8 cellular contexts compared by ENCODE assay signal in genomic region chr1:219567341-219567947, GRCh38. TPM values are rescaled to one million over a fixed set of nuclear protein-coding genes. Genes with fewer than 3 reads are reported as not detected.
DNase-seq lines count a peak whose midpoint lies in the region; ATAC-seq and TF ChIP-seq lines count a peak whose summit lies in the region.

No MANE protein-coding gene starts in this region.

- dilution Hi-C loops in IMR-90 (cut with HindIII; ENCODE audit: low sequenced_read_pairs, unreplicated experiment): no loop called here

- H4K8ac ChIP-seq in IMR-90 (ENCODE audit: low read depth in 2 of 2, low read length in 2 of 2): no peak overlapping the region

- H3K9me3 ChIP-seq in IMR-90 (ENCODE audit: control insufficient read depth, insufficient read depth, low read length): no peaks in the 10 kb centered on the region
- no peaks in the 10 kb centered on the region for H3K9me3 ChIP-seq in naive thymus-derived CD4-positive, alpha-beta T cell (ENCODE audit: control insufficient read depth in 2 of 3, low read length in 3 of 3)

- H2AK9ac ChIP-seq in IMR-90 (replicated peaks; ENCODE audit: low read depth, low read length, poor library complexity): no peak overlapping the region

- no peak overlapping the region for H2AK5ac ChIP-seq in IMR-90 (ENCODE audit: low read depth, low read length)

- TF ChIP-seq CTCF in AG04449 (IDR thresholded peaks at IDR 0.05; ENCODE audit: insufficient read depth, low read length, missing control alignments) (peak; percentile 62), IMR-90 (conservative IDR thresholded peaks at IDR 0.05; ENCODE audit: low read depth, low read length) (peak; percentile 70)

- no peak overlapping the region for H3K23ac ChIP-seq in IMR-90 (ENCODE audit: low read depth, low read length)

- no peak overlapping the region for H3K14ac ChIP-seq in IMR-90 (replicated peaks; ENCODE audit: low read depth, low read length)

- no TSS peak for BruUV-seq in IMR-90 (replicated peaks; lab: Mats Ljungman, UMichigan)

- no peak overlapping the region for H3K4ac ChIP-seq in IMR-90 (ENCODE audit: low read depth, low read length)

- no peaks in the 10 kb centered on the region for H3K36me3 ChIP-seq in IMR-90 (ENCODE audit: control insufficient read depth, insufficient read depth, low read length)
- H3K36me3 ChIP-seq in naive thymus-derived CD4-positive, alpha-beta T cell (ENCODE audit: control insufficient read depth in 2 of 3, insufficient read depth in 3 of 3, low read length in 3 of 3): no peaks in the 10 kb centered on the region

- H3K4me3 ChIP-seq in AG04449 (ENCODE audit: low read depth, low read length): no peak overlapping the region
- no peak overlapping the region for H3K4me3 ChIP-seq in IMR-90 (ENCODE audit: insufficient read depth, low read depth, low read length)
- no peak overlapping the region for H3K4me3 ChIP-seq in naive thymus-derived CD4-positive, alpha-beta T cell (ENCODE audit: low read length)

- no peak overlapping the region for H4K5ac ChIP-seq in IMR-90 (ENCODE audit: low read depth, low read length)

- no peak overlapping the region for H4K91ac ChIP-seq in IMR-90 (ENCODE audit: insufficient read depth, low read depth, low read length)

- H3K79me1 ChIP-seq in IMR-90 (ENCODE audit: low read depth in 1 of 2, low read length in 2 of 2): no peaks in the 10 kb centered on the region

- no peak for TF ChIP-seq POLR2A in IMR-90 (IDR thresholded peaks at IDR 0.05; ENCODE audit: low read depth, low read length)

- H2BK20ac ChIP-seq in IMR-90 (ENCODE audit: low read depth, low read length): no peak overlapping the region

- no peaks in the 10 kb centered on the region for H3K4me1 Mint-ChIP-seq in naive thymus-derived CD4-positive, alpha-beta T cell

- peak; percentile 79 for TF ChIP-seq RAD21 in IMR-90 (IDR thresholded peaks at IDR 0.05; ENCODE audit: low read length)

- CTCF ChIA-PET in AG04449 (lab: Yijun Ruan, JAX) (interaction anchor here (0.6 to 3.9 kb wide), 28 partner anchors 7 to 1272 kb away, joined by 3 to 28 read pairs (median 4); no protein-coding TSS in a partner anchor), IMR-90 (lab: Yijun Ruan, JAX) (interaction anchor here (0.6 kb wide), 2 partner anchors 82 to 1210 kb away, joined by 3 to 4 read pairs; no protein-coding TSS in a partner anchor)
- CTCF ChIA-PET in naive thymus-derived CD4-positive, alpha-beta T cell (lab: Charles Lee): no interaction called here

- H3K4me1 ChIP-seq in IMR-90 (ENCODE audit: control insufficient read depth, insufficient read depth, low read length): no peaks in the 10 kb centered on the region
- H3K4me1 ChIP-seq in naive thymus-derived CD4-positive, alpha-beta T cell (ENCODE audit: control insufficient read depth in 2 of 2, insufficient read depth in 2 of 2, low read length in 2 of 2): no peaks in the 10 kb centered on the region

- H3K18ac ChIP-seq in IMR-90 (ENCODE audit: low read depth, low read length): no peak overlapping the region

- H3K27ac ChIP-seq in IMR-90 (ENCODE audit: insufficient read depth, low read length): no peak overlapping the region
- H3K27ac ChIP-seq in naive thymus-derived CD4-positive, alpha-beta T cell (ENCODE audit: low read depth, low read length): no peak overlapping the region

- no peak for DNase-seq in AG04449 (ENCODE audit: low read depth, low spot score)
- DNase-seq in IMR-90: peak; percentile 71
- peak; percentile 69 for DNase-seq in SK-N-DZ (ENCODE audit: low spot score)
- DNase-seq in glomerular visceral epithelial cell (ENCODE audit: extremely low spot score): peak; percentile 35
- no peak for DNase-seq in GM19240 (ENCODE audit: insufficient read length, low spot score)
- DNase-seq in naive thymus-derived CD4-positive, alpha-beta T cell: no peak

- no peak overlapping the region for H3K4me3 Mint-ChIP-seq in naive thymus-derived CD4-positive, alpha-beta T cell

- H3K9ac ChIP-seq in IMR-90 (ENCODE audit: low read depth, low read length): no peak overlapping the region

- no CpG with 5 or more reads among the region's 4 CpGs for WGBS in IMR-90 (ENCODE audit: extremely low coverage in 2 of 2, insufficient read length in 1 of 2), 2 experiments

- peaks cover 0 to 6% (median 0%) of the 10 kb centered on the region in 5 donors for H3K27me3 Mint-ChIP-seq in naive thymus-derived CD4-positive, alpha-beta T cell

- peaks cover 0 to 4% (median 0%) of the 10 kb centered on the region in 11 donors for H3K9me3 Mint-ChIP-seq in naive thymus-derived CD4-positive, alpha-beta T cell

- no peak overlapping the region for H2BK5ac ChIP-seq in IMR-90 (ENCODE audit: low read depth, low read length, poor library complexity, severe bottlenecking)

- no peaks in the 10 kb centered on the region for H3K9me1 ChIP-seq in IMR-90 (ENCODE audit: insufficient read depth, low read length)

- H3K56ac ChIP-seq in IMR-90 (ENCODE audit: extremely low read depth, insufficient read depth, low read length): no peak overlapping the region

- no peak overlapping the region for H2BK15ac ChIP-seq in IMR-90 (ENCODE audit: low read depth, low read length)

- in situ Hi-C loops in IMR-90 (cut with MboI; ENCODE audit: low sequenced_read_pairs): loop anchor here (10.0 to 25.0 kb wide), 2 partner anchors 363 to 480 kb away; no protein-coding TSS in a partner anchor

- no peak overlapping the region for H2BK120ac ChIP-seq in IMR-90 (ENCODE audit: low read depth, low read length)

- no peaks in the 10 kb centered on the region for H4K20me1 ChIP-seq in IMR-90 (ENCODE audit: insufficient read depth, low read length)

- H3K36me3 Mint-ChIP-seq in naive thymus-derived CD4-positive, alpha-beta T cell: no peaks in the 10 kb centered on the region

- H3K4me2 ChIP-seq in IMR-90 (ENCODE audit: low read depth, low read length): no peak overlapping the region

- H2AFZ ChIP-seq in IMR-90 (replicated peaks; ENCODE audit: low read length, poor library complexity): no peak overlapping the region

- intact Hi-C loops in IMR-90 (cut with micrococcal nuclease): loop anchor here (2.0 to 10.0 kb wide), 5 partner anchors 363 to 1269 kb away; partner anchors contain the start of gene TGFB2
- intact Hi-C loops in naive thymus-derived CD4-positive, alpha-beta T cell (cut with micrococcal nuclease): no loop called here

- H3K27me3 ChIP-seq in IMR-90 (ENCODE audit: control insufficient read depth, insufficient read depth, low read length): no peaks in the 10 kb centered on the region
- no peaks in the 10 kb centered on the region for H3K27me3 ChIP-seq in naive thymus-derived CD4-positive, alpha-beta T cell (ENCODE audit: control insufficient read depth in 2 of 2, insufficient read depth in 2 of 2, low read length in 2 of 2)

- H3K27ac Mint-ChIP-seq in naive thymus-derived CD4-positive, alpha-beta T cell: no peak overlapping the region

- POLR2A ChIA-PET in AG04449 (lab: Yijun Ruan, JAX): no interaction called here
- POLR2A ChIA-PET in IMR-90 (lab: Charles Lee; ENCODE audit: unreplicated experiment): interaction anchor here (0.6 kb wide), 1 partner anchor 16 kb away, joined by 3 read pairs; no protein-coding TSS in a partner anchor
- POLR2A ChIA-PET in naive thymus-derived CD4-positive, alpha-beta T cell (lab: Charles Lee): no interaction called here

- ATAC-seq in GM18909 (IDR thresholded peaks at IDR 0.05; ENCODE audit: poor library complexity, unreplicated experiment) (peak; percentile 71), IMR-90 (ENCODE audit: low read depth) (peak; percentile 75), HG02970 (IDR thresholded peaks at IDR 0.05; ENCODE audit: low FRiP score, unreplicated experiment) (no peak)
- ATAC-seq in naive thymus-derived CD4-positive, alpha-beta T cell: no peak

TF ChIP-seq in IMR-90, 13 proteins besides CTCF, POLR2A, EP300 and RAD21:
- TF ChIP-seq MAZ (IDR thresholded peaks at IDR 0.05; ENCODE audit: borderline replicate concordance, low read depth, low read length) (no peak), SMC3 (IDR thresholded peaks at IDR 0.05; ENCODE audit: low read depth, low read length) (peak; percentile 72)

RNA-seq across cellular contexts. Expression of gene ZC3H11B, which starts 45.5 kb away (rescaled TPM):
- total RNA-seq in IMR-90 (2012; rRNA removed): under 0.01 and 0.28 TPM in 2 replicates
- polyA plus RNA-seq in IMR-90 (2012; rRNA removed): 0.03 TPM in 1 of 2 replicates, not detected in the other
- polyA plus RNA-seq in IMR-90 (2012; cell fraction: cytosol; rRNA removed): 0.03 TPM in 1 of 2 replicates, not detected in the other
- polyA plus RNA-seq in IMR-90 (2012; cell fraction: nucleus; rRNA removed; ENCODE audit: low replicate concordance): 0.08 and 0.22 TPM in 2 replicates
- 0.03 TPM in 1 of 2 replicates, not detected in the other for polyA plus RNA-seq in SK-N-DZ (2014; cell fraction: cytosol; rRNA removed)
- 0.26 TPM in 1 of 2 replicates, not detected in the other for polyA plus RNA-seq in SK-N-DZ (2014; cell fraction: nucleus; rRNA removed)
- not detected for total RNA-seq in naive thymus-derived CD4-positive, alpha-beta T cell
- not detected for polyA plus RNA-seq in naive thymus-derived CD4-positive, alpha-beta T cell

Comparison
In these comparisons a context has a peak if more than half of its experiments do, and no peak if none do; other contexts are left out.
1. DNase-seq: peak in IMR-90 (single experiment), SK-N-DZ (single experiment) and glomerular visceral epithelial cell (single experiment); none in AG04449 (single experiment), GM19240 (single experiment) and naive thymus-derived CD4-positive, alpha-beta T cell (0 of 9).
2. ATAC-seq: peak in GM18909 (single experiment) and IMR-90 (single experiment); none in HG02970 (single experiment) and naive thymus-derived CD4-positive, alpha-beta T cell (single experiment).